26 cellular contexts compared by ENCODE assay signal in genomic region chr9:91451431-91452270, GRCh38.
"Had no signal": no experiment of that assay in that cellular context is flagged by ENCODE, and none has a peak within 500 bp of the region (broad histone marks: within the 10 kb centered on the region; RNA-seq: fewer than 3 reads in every experiment).

No MANE protein-coding gene starts in this region.

- H3K4me1 Mint-ChIP-seq: activated naive CD8-positive, alpha-beta T cell treated with anti-CD3 and anti-CD28 coated beads, Interleukin-2, amount 50 U/mL, for 24 hours; naive B cell had no signal

- H3K27ac ChIP-seq: esophagus squamous epithelium, left lung, prostate gland, right atrium auricular region, tibial nerve, uterus, VCaP had no signal

- FAIRE-seq: keratinocyte had no signal

- H3K36me3 Mint-ChIP-seq: naive B cell had no signal

- H3K27ac Mint-ChIP-seq: activated naive CD4-positive, alpha-beta T cell treated with anti-CD3 and anti-CD28 coated beads for 36 hours; activated naive CD8-positive, alpha-beta T cell treated with anti-CD3 and anti-CD28 coated beads, Interleukin-2, amount 50 U/mL, for 24 hours; naive B cell; stimulated activated naive CD8-positive, alpha-beta T cell treated with anti-CD3 and anti-CD28 coated beads, Interleukin-15, Interleukin-2, amounts not matched to agents 100 ng/mL and 50 ng/mL, for 24 hours; T-helper 1 cell treated with Interleukin-12 subunit alpha and Interleukin-12 subunit beta and Interleukin-4 antibody, amounts not matched to agents 30 μg/mL and 1 μg/mL, for 36 hours had no signal

- H3K4me3 ChIP-seq: esophagus squamous epithelium, left lung, mucosa of descending colon, prostate gland, right atrium auricular region, tibial nerve, uterus had no signal

- DNase-seq: activated CD4-positive, alpha-beta T cell treated with anti-CD3 and anti-CD28 coated beads, Interleukin-2, amount 50 U/mL, for 1 hour; activated CD4-positive, CD25-positive, alpha-beta regulatory T cell treated with anti-CD3 and anti-CD28 coated beads, Interleukin-2, amount 50 U/mL, for 72 hours; activated CD8-positive, alpha-beta memory T cell treated with anti-CD3 and anti-CD28 coated beads, Interleukin-2, amount 50 U/mL, for 4 hours; activated naive CD4-positive, alpha-beta T cell treated with anti-CD3 and anti-CD28 coated beads for 36 hours; activated naive CD8-positive, alpha-beta T cell treated with anti-CD3 and anti-CD28 coated beads, Interleukin-2, amount 50 U/mL, for 24 hours; activated T-cell treated with anti-CD3 and anti-CD28 coated beads, Interleukin-2, amount 50 U/mL, for 4 hours; aorta; cerebellar nuclear complex; cortex of kidney; esophagus squamous epithelium; foreskin fibroblast; glutamatergic neuron; hypothalamus; left lung; mucosa of descending colon; naive B cell; stimulated activated CD4-positive, alpha-beta T cell treated with anti-CD3 and anti-CD28 coated beads, Interleukin-12 subunit alpha, Interleukin-12 subunit beta, amount 100 ng/mL, for 4 hours; stimulated activated CD4-positive, alpha-beta T cell treated with anti-CD3 and anti-CD28 coated beads, Interleukin-1b, Interleukin-23, amount 100 ng/mL, for 48 hours; uterus had no signal

- H3K9me3 ChIP-seq: esophagus squamous epithelium, left lung, mucosa of descending colon, prostate gland, uterus had no signal

- H3K9me3 Mint-ChIP-seq: activated naive CD4-positive, alpha-beta T cell treated with anti-CD3 and anti-CD28 coated beads for 36 hours; activated naive CD8-positive, alpha-beta T cell treated with anti-CD3 and anti-CD28 coated beads, Interleukin-2, amount 50 U/mL, for 24 hours; activated T-cell treated with anti-CD3 and anti-CD28 coated beads, Interleukin-2, amount 50 U/mL, for 4 hours; stimulated activated naive CD8-positive, alpha-beta T cell treated with anti-CD3 and anti-CD28 coated beads, Interleukin-15, Interleukin-2, amounts not matched to agents 100 ng/mL and 50 ng/mL, for 24 hours; T-helper 1 cell treated with Interleukin-12 subunit alpha and Interleukin-12 subunit beta and Interleukin-4 antibody, amounts not matched to agents 30 μg/mL and 1 μg/mL, for 36 hours had no signal

- H3K4me1 ChIP-seq: esophagus squamous epithelium, left lung, prostate gland, right atrium auricular region, tibial nerve, uterus had no signal

- ATAC-seq: activated naive CD8-positive, alpha-beta T cell treated with anti-CD3 and anti-CD28 coated beads, Interleukin-2, amount 50 U/mL, for 24 hours; activated T-cell treated with anti-CD3 and anti-CD28 coated beads, Interleukin-2, amount 50 U/mL, for 4 hours; left lung; mucosa of descending colon had no signal

- H3K4me3 Mint-ChIP-seq: activated naive CD4-positive, alpha-beta T cell treated with anti-CD3 and anti-CD28 coated beads for 36 hours; activated naive CD8-positive, alpha-beta T cell treated with anti-CD3 and anti-CD28 coated beads, Interleukin-2, amount 50 U/mL, for 24 hours; activated T-cell treated with anti-CD3 and anti-CD28 coated beads, Interleukin-2, amount 50 U/mL, for 4 hours; naive B cell; stimulated activated naive CD8-positive, alpha-beta T cell treated with anti-CD3 and anti-CD28 coated beads, Interleukin-15, Interleukin-2, amounts not matched to agents 100 ng/mL and 50 ng/mL, for 24 hours; T-helper 1 cell treated with Interleukin-12 subunit alpha and Interleukin-12 subunit beta and Interleukin-4 antibody, amounts not matched to agents 30 μg/mL and 1 μg/mL, for 36 hours had no signal

- H3K27me3 ChIP-seq: esophagus squamous epithelium, left lung, right atrium auricular region, tibial nerve, uterus had no signal

- H3K36me3 ChIP-seq: esophagus squamous epithelium, left lung, prostate gland, right atrium auricular region, tibial nerve, uterus had no signal
